Comparison of ENCODE assay signal across 26 cellular contexts in the genomic region with DNA sequence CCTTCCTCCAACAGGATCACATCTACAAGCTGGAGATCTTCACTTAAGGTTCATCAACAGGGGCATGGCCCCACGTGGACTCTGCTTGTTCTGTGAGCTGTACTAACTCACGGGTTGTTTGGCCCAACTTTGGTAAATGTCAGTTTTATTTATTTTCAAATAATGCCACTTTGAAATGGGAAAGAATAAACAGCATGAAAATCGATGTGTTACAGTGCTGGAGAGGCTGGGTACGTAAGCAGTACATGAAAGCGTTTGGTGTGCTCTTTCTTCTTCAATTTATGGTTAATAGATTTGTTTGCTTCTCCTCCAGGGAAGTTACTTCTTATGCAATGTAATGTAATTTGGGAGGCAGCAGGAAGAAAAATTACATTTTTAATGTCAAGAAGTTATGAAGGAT.
"Had no signal": no experiment of that assay in that cellular context is flagged by ENCODE, and none has a peak within 500 bp of the region (broad histone marks: within the 10 kb centered on the region; RNA-seq: fewer than 3 reads in every experiment).

No MANE protein-coding gene starts in this region.

- H3K27ac ChIP-seq: stomach, suprapubic skin, testis, thoracic aorta, thyroid gland, tibial artery, tibial nerve, transverse colon, upper lobe of left lung, upper lobe of right lung, uterus, vagina had no signal

- DNase-seq: stimulated activated CD4-positive, alpha-beta T cell treated with anti-CD3 and anti-CD28 coated beads, Interleukin-2, amount 100 ng/mL, for 48 hours; stimulated activated CD4-positive, alpha-beta T cell treated with anti-CD3 and anti-CD28 coated beads, Interleukin-4, amount 100 ng/mL, for 1 hour; stimulated activated CD4-positive, alpha-beta T cell treated with anti-CD3 and anti-CD28 coated beads, Interleukin-4, amount 100 ng/mL, for 24 hours; stimulated activated CD4-positive, alpha-beta T cell treated with anti-CD3 and anti-CD28 coated beads, Interleukin-4, amount 100 ng/mL, for 4 hours; stimulated activated CD8-positive, alpha-beta memory T cell treated with anti-CD3 and anti-CD28 coated beads, Interleukin-4, amount 100 ng/mL, for 48 hours; stimulated activated naive B cell treated with anti-CD40 and anti-IgM and Interleukin-4, amounts not matched to agents 10 μg/mL and 1 μg/mL and 100 μg/mL, for 72 hours; stimulated activated naive CD4-positive, alpha-beta T cell; stimulated activated naive CD4-positive, alpha-beta T cell treated with Interleukin-2 at 50 U/mL for 16 hours; stimulated activated naive CD8-positive, alpha-beta T cell treated with anti-CD3 and anti-CD28 coated beads, Interleukin-15, amount 100 ng/mL, for 72 hours; stimulated activated naive CD8-positive, alpha-beta T cell treated with anti-CD3 and anti-CD28 coated beads, Interleukin-15, Interleukin-2, amounts not matched to agents 100 U/mL and 50 U/mL, for 24 hours; stomach; substantia nigra; testis; thyroid gland; tibial artery; transverse colon; trophoblast cell; upper lobe of left lung; upper lobe of right lung; uterus had no signal

- ATAC-seq: stimulated activated effector memory CD8-positive, alpha-beta T cell treated with anti-CD3 and anti-CD28 coated beads, Interleukin-12 subunit alpha, Interleukin-12 subunit beta, amount 100 ng/mL, for 72 hours; stimulated activated memory B cell treated with anti-CD40 and anti-IgM and Interleukin-4, amounts not matched to agents 10 μg/mL and 1 μg/mL and 100 μg/mL, for 72 hours; stimulated activated naive B cell treated with anti-CD40 and anti-IgM and Interleukin-4, amounts not matched to agents 10 μg/mL and 1 μg/mL and 100 μg/mL, for 72 hours; stimulated activated naive CD8-positive, alpha-beta T cell treated with anti-CD3 and anti-CD28 coated beads, Interleukin-15, amount 100 ng/mL, for 72 hours; stimulated activated naive CD8-positive, alpha-beta T cell treated with anti-CD3 and anti-CD28 coated beads, Interleukin-15, Interleukin-2, amounts not matched to agents 100 U/mL and 50 U/mL, for 24 hours; upper lobe of right lung had no signal

- H3K9me3 ChIP-seq: stomach, suprapubic skin, testis, thoracic aorta, thyroid gland, tibial artery, tibial nerve, transverse colon, upper lobe of left lung, upper lobe of right lung, uterus, vagina had no signal

- H3K4me3 ChIP-seq: stomach, suprapubic skin, testis, thoracic aorta, thyroid gland, tibial artery, tibial nerve, transverse colon, upper lobe of left lung, upper lobe of right lung, uterus, vagina had no signal

- H3K27me3 ChIP-seq: stomach, suprapubic skin, testis, thyroid gland, tibial artery, tibial nerve, transverse colon, upper lobe of left lung, upper lobe of right lung, uterus, vagina had no signal

- H3K36me3 ChIP-seq: stomach, suprapubic skin, thoracic aorta, thyroid gland, tibial artery, tibial nerve, transverse colon, upper lobe of left lung, upper lobe of right lung, uterus, vagina had no signal

- H3K4me1 ChIP-seq: stomach, suprapubic skin, thyroid gland, tibial artery, tibial nerve, transverse colon, upper lobe of left lung, upper lobe of right lung, uterus, vagina had no signal
